In the genomic region with DNA sequence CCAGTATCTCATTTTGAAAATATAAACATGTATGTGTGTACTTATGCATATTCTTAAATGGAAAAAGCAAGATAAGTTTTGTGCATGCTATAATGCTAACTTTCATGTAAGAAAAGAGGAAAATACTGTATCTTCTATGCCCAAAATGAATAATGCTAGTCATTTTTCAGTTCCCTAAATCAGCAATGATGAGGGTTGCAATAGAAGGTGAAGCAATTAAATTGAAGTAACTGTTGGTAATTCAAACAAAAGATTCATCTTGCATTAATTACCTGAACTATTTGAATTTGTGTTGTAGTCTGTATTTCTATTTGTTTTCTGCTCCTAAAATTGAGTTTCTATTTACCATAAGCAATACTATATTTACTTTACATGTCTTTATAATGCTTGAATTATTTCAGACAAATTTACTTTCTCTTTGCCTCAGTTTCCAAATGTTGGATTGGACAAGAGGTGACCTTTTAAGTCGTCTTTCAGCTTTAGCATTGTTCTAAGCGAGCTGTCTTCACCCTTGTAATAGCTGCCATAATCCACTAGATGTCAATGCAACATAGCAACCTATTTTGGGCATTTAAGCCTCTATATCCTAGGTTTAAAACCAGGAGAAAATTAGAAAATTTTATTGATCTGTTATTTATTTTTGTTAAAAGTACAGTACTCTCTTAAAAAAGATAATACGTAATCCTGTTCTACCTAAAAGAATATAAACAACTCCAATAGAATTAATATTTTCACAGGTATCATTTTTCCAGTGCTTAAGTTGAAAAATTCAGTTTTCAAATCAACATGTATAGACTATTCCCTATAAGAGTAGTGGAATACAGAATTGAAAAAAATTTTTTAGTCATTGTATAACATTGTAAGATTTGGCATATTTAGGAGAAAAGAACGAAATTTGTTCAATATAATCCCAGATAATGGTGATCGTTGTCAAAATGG, we compare ENCODE assay signal across 8 cellular contexts. TPM values are rescaled to one million over a fixed set of nuclear protein-coding genes. Genes with fewer than 3 reads are reported as not detected.
DNase-seq lines count a peak whose midpoint lies in the region; ATAC-seq and TF ChIP-seq lines count a peak whose summit lies in the region.

No MANE protein-coding gene starts in this region.

- H3K4me3 ChIP-seq in HEK293 (ENCODE audit: low read depth, low read length) (no peak overlapping the region), uterus (no peak overlapping the region)

- POLR2A ChIA-PET in HEK293 (lab: Yijun Ruan, JAX): interaction anchor here (0.8 kb wide), 1 partner anchor 43 kb away, joined by 7 read pairs; no protein-coding TSS in a partner anchor

- H3K27ac ChIP-seq in HEK293 (ENCODE audit: extremely low read depth, low read depth, low read length) (no peak overlapping the region), uterus (no peak overlapping the region)

- TF ChIP-seq CTCF in HEK293 (tag by site-specific recombination; IDR thresholded peaks at IDR 0.05) (no peak), uterus (IDR thresholded peaks at IDR 0.05) (peak; percentile 71 to 81 (median 74))

- no peak for TF ChIP-seq POLR2A in uterus (IDR thresholded peaks at IDR 0.05)

- peaks cover 0 to 5% of the 10 kb centered on the region in 2 donors for H3K27me3 ChIP-seq in uterus

- CTCF ChIA-PET in HEK293 (lab: Yijun Ruan, JAX): interaction anchor here (0.7 to 3.1 kb wide), 22 partner anchors 8 to 733 kb away, joined by 3 to 52 read pairs (median 5); no protein-coding TSS in a partner anchor

- ATAC-seq in HG03280 (IDR thresholded peaks at IDR 0.05; ENCODE audit: unreplicated experiment): no peak

- peak; percentile 49 for DNase-seq in Daoy (ENCODE audit: low read depth)
- peak; percentile 14 for DNase-seq in NCI-H526 treated with DMSO at 0.1 percent for 48 hours (lab: John Stamatoyannopoulos, UW)
- DNase-seq in T47D (ENCODE audit: low read depth in 1 of 2, low spot score in 1 of 2): peak; percentile 5 to 60
- DNase-seq in kidney glomerular epithelial cell (lab: John Stamatoyannopoulos, UW): peak; percentile 65
- DNase-seq in uterus: no peak
- DNase-seq in stimulated activated CD4-positive, alpha-beta T cell treated with anti-CD3 and anti-CD28 coated beads, Interleukin-4, amount 100 ng/mL, for 4 hours: no peak

- no peaks in the 10 kb centered on the region for H3K9me3 ChIP-seq in HEK293 (ENCODE audit: control insufficient read depth, insufficient read depth, low read depth, low read length)
- no peaks in the 10 kb centered on the region for H3K9me3 ChIP-seq in uterus

- in situ Hi-C loops in T47D (cut with HindIII; ENCODE audit: low pct_unique_long_range_greater_than_20kb, low sequenced_read_pairs): no loop called here

- H3K36me3 ChIP-seq in HEK293 (ENCODE audit: control insufficient read depth in 2 of 2, insufficient read depth in 1 of 2, low read length in 2 of 2) (no peaks in the 10 kb centered on the region), uterus (no peaks in the 10 kb centered on the region)

- no peaks in the 10 kb centered on the region for H3K4me1 ChIP-seq in HEK293 (ENCODE audit: control insufficient read depth, insufficient read depth, low read length)
- no peaks in the 10 kb centered on the region for H3K4me1 ChIP-seq in uterus

- intact Hi-C loops in uterus (cut with DNase I; ENCODE audit: low total_unique reads): no loop called here

TF ChIP-seq in HEK293, 187 proteins besides CTCF, POLR2A, EP300 and RAD21:
- TF ChIP-seq MYNN (tag by site-specific recombination; IDR thresholded peaks at IDR 0.05; ENCODE audit: borderline replicate concordance) (no peak), ZNF768 (tag by site-specific recombination; IDR thresholded peaks at IDR 0.05) (no peak), ZNF654 (tag by site-specific recombination; IDR thresholded peaks at IDR 0.05; ENCODE audit: low read depth) (peak; percentile 91), ZNF350 (tag by site-specific recombination; IDR thresholded peaks at IDR 0.05) (no peak), ZNF366 (tag by site-specific recombination; conservative IDR thresholded peaks at IDR 0.05) (no peak), ZNF302 (tag by site-specific recombination; IDR thresholded peaks at IDR 0.05; ENCODE audit: low read depth) (no peak), ZNF473 (tag by site-specific recombination; IDR thresholded peaks at IDR 0.05) (no peak), TRIM28 (IDR thresholded peaks at IDR 0.05; ENCODE audit: borderline replicate concordance, low read length) (no peak), ZNF354C (tag by site-specific recombination; IDR thresholded peaks at IDR 0.05; ENCODE audit: borderline replicate concordance, low read depth) (no peak), ZNF311 (tag by site-specific recombination; IDR thresholded peaks at IDR 0.05; ENCODE audit: borderline replicate concordance) (no peak), ZNF184 (tag by site-specific recombination; IDR thresholded peaks at IDR 0.05) (0 out of 2 replicates have a peak, but pooled peaks have one; percentile 9), ZNF549 (tag by site-specific recombination; IDR thresholded peaks at IDR 0.05) (no peak)

RNA-seq across cellular contexts. Expression of a gene that starts 52.3 kb away (rescaled TPM):
- total RNA-seq in Daoy (2014; rRNA removed; shearing (Covaris generic)): 31.1 and 35.1 TPM in 2 replicates
- 100 to 1,000 TPM in 2 of 4 donors, 10 to 100 TPM in 2; 53.5 to 122 (median 94.9) TPM for total RNA-seq in uterus

Comparison
In these comparisons a context has a peak if more than half of its experiments do, and no peak if none do; other contexts are left out.
1. DNase-seq: peak in Daoy (single experiment), NCI-H526 treated with DMSO at 0.1 percent for 48 hours (single experiment), T47D (2 of 2) and kidney glomerular epithelial cell (single experiment); none in uterus (0 of 2) and stimulated activated CD4-positive, alpha-beta T cell treated with anti-CD3 and anti-CD28 coated beads, Interleukin-4, amount 100 ng/mL, for 4 hours (0 of 2).